ENCODE assay signal across 8 cellular contexts in the genomic region with DNA sequence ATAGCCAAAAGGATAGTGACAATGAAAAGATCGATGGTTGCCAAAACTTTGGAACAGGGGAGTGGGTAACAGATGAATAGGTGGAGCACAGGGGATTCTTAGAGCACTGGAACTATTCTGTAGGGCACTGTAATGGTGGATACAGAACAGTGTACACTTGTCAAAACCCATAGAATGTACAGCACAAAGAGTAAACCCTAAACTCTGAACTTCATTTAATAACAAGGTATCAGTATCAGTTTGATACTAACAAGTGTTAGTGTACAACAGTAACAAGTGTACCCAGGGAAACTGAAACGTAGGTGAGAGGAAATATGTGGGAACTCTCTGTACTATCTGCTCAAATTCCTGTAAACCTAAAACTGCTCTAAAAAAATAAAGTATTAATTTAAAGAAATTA.
"Had no signal": no experiment of that assay in that cellular context is flagged by ENCODE, and none has a peak within 500 bp of the region (broad histone marks: within the 10 kb centered on the region; RNA-seq: fewer than 3 reads in every experiment).

No MANE protein-coding gene starts in this region.

- FAIRE-seq: G401.6, GM12878, GM12891, GM12892, GM18507, GM19239 had no signal

- H3K4me3 ChIP-seq: GM12878 had no signal

- ATAC-seq: GM12878 had no signal

- DNase-seq: GDM1, GF-D8 had no signal
